In genomic region chr4:52870225-52870624, GRCh38 we compare ENCODE assay signal across 16 cellular contexts. TPM values are rescaled to one million over a fixed set of nuclear protein-coding genes. Genes with fewer than 3 reads are reported as not detected.
A peak's percentile ranks its signal among the peaks of the same experiment; 100 is the strongest.
DNase-seq lines count a peak whose midpoint lies in the region; ATAC-seq and TF ChIP-seq lines count a peak whose summit lies in the region.
"Had no signal": no experiment of that assay in that cellular context is flagged by ENCODE, and none has a peak within 500 bp of the region (broad histone marks: within the 10 kb centered on the region; RNA-seq: fewer than 3 reads in every experiment).

No MANE protein-coding gene starts in this region.

- H2BK12ac ChIP-seq in trophoblast cell (ENCODE audit: low read length): peak overlapping the region; percentile 65

- no CpG with 5 or more reads among the region's 4 CpGs for WGBS in trophoblast cell (ENCODE audit: extremely low coverage, insufficient coverage, insufficient read length)

- H4K91ac ChIP-seq in trophoblast cell (ENCODE audit: low read depth, low read length): peak overlapping the region; percentile 71

- in situ Hi-C loops in GM13977 (cut with MboI; ENCODE audit: low pct_unique_long_range_greater_than_20kb, low sequenced_read_pairs, unreplicated experiment): no loop called here

- H4K8ac ChIP-seq in trophoblast cell (ENCODE audit: low read depth, low read length): no peak overlapping the region

- no peak overlapping the region for H4K12ac ChIP-seq in trophoblast cell (ENCODE audit: low read depth, low read length)

- H3K36me3 ChIP-seq in trophoblast cell (ENCODE audit: control insufficient read depth in 1 of 2, insufficient read depth in 2 of 2, low read length in 2 of 2): peaks cover 10 to 13% of the 10 kb centered on the region in 2 experiments

- H2BK5ac ChIP-seq in trophoblast cell (ENCODE audit: low read depth, low read length, poor library complexity): peak overlapping the region; percentile 56

- H2BK120ac ChIP-seq in trophoblast cell (ENCODE audit: insufficient read depth, low read length, poor library complexity): peak overlapping the region; percentile 35

- H3K27ac ChIP-seq in trophoblast cell (ENCODE audit: low read depth, low read length): no peak overlapping the region

- ATAC-seq in HG02970 (IDR thresholded peaks at IDR 0.05; ENCODE audit: low FRiP score, unreplicated experiment): no peak
- ATAC-seq: naive thymus-derived CD4-positive, alpha-beta T cell had no signal

- peaks cover 24% of the 10 kb centered on the region for H3K9me3 Mint-ChIP-seq in glutamatergic neuron (ENCODE audit: unreplicated experiment)
- H3K9me3 Mint-ChIP-seq: activated T-helper 2 cell treated with anti-CD3 and anti-CD28 coated beads, Interferon-gamma antibody, Interleukin-2, Interleukin-4, amounts not matched to agents 10 μg/mL and 5 μg/mL and 100 μg/mL, durations not matched to agents 14 hours and 24 hours and 36 hours; HFFc6; naive thymus-derived CD4-positive, alpha-beta T cell had no signal

- H3K27ac Mint-ChIP-seq in glutamatergic neuron (ENCODE audit: unreplicated experiment): peak overlapping the region; percentile 91
- H3K27ac Mint-ChIP-seq: activated T-helper 2 cell treated with anti-CD3 and anti-CD28 coated beads, Interferon-gamma antibody, Interleukin-2, Interleukin-4, amounts not matched to agents 10 μg/mL and 5 μg/mL and 100 μg/mL, durations not matched to agents 14 hours and 24 hours and 36 hours; HFFc6; naive thymus-derived CD4-positive, alpha-beta T cell had no signal

- no peak overlapping the region for H3K4me2 ChIP-seq in trophoblast cell (ENCODE audit: low read length)

- H3K36me3 Mint-ChIP-seq in glutamatergic neuron (ENCODE audit: unreplicated experiment): peaks cover 4% of the 10 kb centered on the region

- H3K4me1 ChIP-seq in trophoblast cell (ENCODE audit: control insufficient read depth in 1 of 2, insufficient read depth in 2 of 2, low read length in 2 of 2): peaks cover 30 to 34% of the 10 kb centered on the region in 2 experiments

- H3K27me3 ChIP-seq in trophoblast cell (ENCODE audit: insufficient read depth, low read length): no peaks in the 10 kb centered on the region
- H3K27me3 ChIP-seq: esophagus squamous epithelium had no signal

- no peak overlapping the region for H3K14ac ChIP-seq in trophoblast cell (ENCODE audit: low read length)

- no peaks in the 10 kb centered on the region for H3K9me3 ChIP-seq in trophoblast cell (ENCODE audit: insufficient read depth, low read depth, low read length)
- H3K9me3 ChIP-seq: esophagus squamous epithelium had no signal

- no peak overlapping the region for H3K9ac ChIP-seq in trophoblast cell (ENCODE audit: low read length)

- no peaks in the 10 kb centered on the region for H3K79me2 ChIP-seq in trophoblast cell (ENCODE audit: control insufficient read depth, insufficient read depth, low read length, poor library complexity)

- DNase-seq in ELF-1 (ENCODE audit: low read depth, low spot score): peak; percentile 20
- peak; percentile 2 for DNase-seq in NCI-H2196 treated with DMSO at 0.1 percent for 48 hours (lab: John Stamatoyannopoulos, UW; ENCODE audit: unreplicated experiment)
- DNase-seq in glutamatergic neuron: no peak
- no peak for DNase-seq in trophoblast cell
- no peak for DNase-seq in GM13977 (ENCODE audit: low spot score)
- no peak for DNase-seq in NCI-H524 (lab: John Stamatoyannopoulos, UW)
- no peak for DNase-seq in ureter (ENCODE audit: low spot score)
- DNase-seq: activated CD4-positive, CD25-positive, alpha-beta regulatory T cell treated with anti-CD3 and anti-CD28 coated beads, Interleukin-2, amount 50 U/mL, for 72 hours; esophagus squamous epithelium; HFFc6; mammary epithelial cell; naive thymus-derived CD4-positive, alpha-beta T cell; NCI-H1436; OCI-M1 had no signal

- peaks cover 47% of the 10 kb centered on the region for H3K4me1 Mint-ChIP-seq in glutamatergic neuron (ENCODE audit: low read depth, unreplicated experiment)

- H3K27me3 Mint-ChIP-seq in glutamatergic neuron (ENCODE audit: unreplicated experiment): peaks cover 13% of the 10 kb centered on the region

- H3K79me1 ChIP-seq in trophoblast cell (ENCODE audit: low read length): peaks cover 27% of the 10 kb centered on the region

- H3K4ac ChIP-seq in trophoblast cell (ENCODE audit: low read depth, low read length): no peak overlapping the region

- H3K18ac ChIP-seq in trophoblast cell (ENCODE audit: low read length): no peak overlapping the region

- no peak overlapping the region for H3K23ac ChIP-seq in trophoblast cell (ENCODE audit: low read length)

- H3K4me3 ChIP-seq in trophoblast cell (ENCODE audit: low read depth, low read length): no peak overlapping the region
- H3K4me3 ChIP-seq: esophagus squamous epithelium had no signal

- no peak for TF ChIP-seq CTCF in glutamatergic neuron (IDR thresholded peaks at IDR 0.05; ENCODE audit: partially characterized antibody, unreplicated experiment)
- TF ChIP-seq CTCF in GM13977 (IDR thresholded peaks at IDR 0.05; ENCODE audit: extremely low read depth, insufficient read depth, missing control alignments): no peak

- peak overlapping the region; percentile 33 for H2AK5ac ChIP-seq in trophoblast cell (ENCODE audit: low read length)

- no peak overlapping the region for H2AFZ ChIP-seq in trophoblast cell (ENCODE audit: insufficient read depth, low read length, poor library complexity)

- no peak overlapping the region for H3K4me3 Mint-ChIP-seq in glutamatergic neuron (ENCODE audit: unreplicated experiment)
- H3K4me3 Mint-ChIP-seq: HFFc6; naive thymus-derived CD4-positive, alpha-beta T cell had no signal

RNA-seq across cellular contexts. Expression of gene RASL11B, which starts 8.1 kb away (rescaled TPM):
- total RNA-seq in glutamatergic neuron (ENCODE audit: unreplicated experiment) (24.8 TPM), ureter (14.5 TPM)
- 19.2 and 20.7 TPM in 2 replicates for polyA plus RNA-seq in trophoblast cell (2013)

Comparison
In these comparisons a context has a peak if more than half of its experiments do, and no peak if none do; other contexts are left out.
1. DNase-seq: peak in ELF-1 (single experiment) and NCI-H2196 treated with DMSO at 0.1 percent for 48 hours (single experiment); none in glutamatergic neuron (single experiment), trophoblast cell (0 of 2), GM13977 (single experiment), NCI-H524 (0 of 2) and ureter (single experiment).